In genomic region chr3:79517766-79518413, GRCh38 we compare ENCODE assay signal across 8 cellular contexts.
DNase-seq lines count a peak whose midpoint lies in the region; TF ChIP-seq lines count a peak whose summit lies in the region.
"Had no signal": no experiment of that assay in that cellular context is flagged by ENCODE, and none has a peak within 500 bp of the region (broad histone marks: within the 10 kb centered on the region; RNA-seq: fewer than 3 reads in every experiment).

No MANE protein-coding gene starts in this region.

- no peaks in the 10 kb centered on the region for H3K79me2 ChIP-seq in osteoblast (ENCODE audit: insufficient read depth, low read length)

- H3K9me3 ChIP-seq in osteoblast (ENCODE audit: low read depth, low read length) (no peaks in the 10 kb centered on the region), tibial nerve (no peaks in the 10 kb centered on the region)

- H3K27ac ChIP-seq in osteoblast (ENCODE audit: low read depth, low read length) (no peak overlapping the region), tibial nerve (no peak overlapping the region)

- H3K4me3 ChIP-seq in GM12865 (ENCODE audit: low read depth, low read length) (no peak overlapping the region), osteoblast (ENCODE audit: insufficient read depth, low read length) (no peak overlapping the region), tibial nerve (no peak overlapping the region)

- no peak for TF ChIP-seq EP300 in tibial nerve (IDR thresholded peaks at IDR 0.05)

- H4K20me1 ChIP-seq in osteoblast (ENCODE audit: insufficient read depth, low read length) = no peaks in the 10 kb centered on the region

- TF ChIP-seq CTCF in GM12865 (IDR thresholded peaks at IDR 0.05; ENCODE audit: insufficient read depth, low read depth, low read length, missing control alignments) = peak; percentile 29
- peak; percentile 62 for TF ChIP-seq CTCF in osteoblast (IDR thresholded peaks at IDR 0.05; ENCODE audit: extremely low read depth, low read depth, low read length)
- TF ChIP-seq CTCF in tibial nerve (IDR thresholded peaks at IDR 0.05) = peak in 2 of 5 experiments; percentile 6 to 25

- WGBS in tibial nerve, 2 donors = 23 to 25% methylated on average over 2 of the region's 2 CpGs

- H2AFZ ChIP-seq in osteoblast (ENCODE audit: low read length) = no peak overlapping the region

- TF ChIP-seq POLR2A in tibial nerve (IDR thresholded peaks at IDR 0.05) = no peak

- no peaks in the 10 kb centered on the region for H3K36me3 ChIP-seq in osteoblast (ENCODE audit: insufficient read depth, low read length)
- no peaks in the 10 kb centered on the region for H3K36me3 ChIP-seq in tibial nerve

- DNase-seq in GM12865 (ENCODE audit: low read depth) (no peak), NCI-H1417 (lab: John Stamatoyannopoulos, UW) (peak in 2 of 3 experiments; percentile 10 to 60), dedifferentiated amniotic fluid mesenchymal stem cell (ENCODE audit: extremely low spot score) (peak; percentile 38), osteoblast (ENCODE audit: insufficient read length, low spot score, missing footprints) (peak; percentile 65), tibial nerve (ENCODE audit: low spot score in 2 of 2) (no peak), NCI-H1048 (lab: John Stamatoyannopoulos, UW) (no peak)
- DNase-seq in stimulated activated CD4-positive, alpha-beta T cell treated with anti-CD3 and anti-CD28 coated beads, Interleukin-15, amount 100 ng/mL, for 24 hours = no peak
- DNase-seq: NCI-H2081 treated with DMSO at 0.1 percent for 48 hours had no signal

- no peaks in the 10 kb centered on the region for H3K27me3 ChIP-seq in osteoblast (ENCODE audit: insufficient read depth, low read length)
- no peaks in the 10 kb centered on the region for H3K27me3 ChIP-seq in tibial nerve

- no peak overlapping the region for H3K4me2 ChIP-seq in osteoblast (ENCODE audit: insufficient read depth, low read length)

- H3K4me1 ChIP-seq in osteoblast (ENCODE audit: insufficient read depth, low read length) (no peaks in the 10 kb centered on the region), tibial nerve (peaks cover 0 to 6% (median 0%) of the 10 kb centered on the region in 4 donors)

Comparison
In these comparisons a context has a peak if more than half of its experiments do, and no peak if none do; other contexts are left out.
1. DNase-seq: peak in NCI-H1417 (2 of 3), dedifferentiated amniotic fluid mesenchymal stem cell (single experiment) and osteoblast (single experiment); none in GM12865 (single experiment), tibial nerve (0 of 2), NCI-H1048 (single experiment) and stimulated activated CD4-positive, alpha-beta T cell treated with anti-CD3 and anti-CD28 coated beads, Interleukin-15, amount 100 ng/mL, for 24 hours (single experiment).